Comparison of ENCODE assay signal across 32 cellular contexts in genomic region chr5:68306361-68307014, GRCh38.
A peak's percentile ranks its signal among the peaks of the same experiment; 100 is the strongest.
DNase-seq lines count a peak whose midpoint lies in the region; ATAC-seq and TF ChIP-seq lines count a peak whose summit lies in the region.
"Had no signal": no experiment of that assay in that cellular context is flagged by ENCODE, and none has a peak within 500 bp of the region (broad histone marks: within the 10 kb centered on the region; RNA-seq: fewer than 3 reads in every experiment).

No MANE protein-coding gene starts in this region.

- H3K4me1 ChIP-seq in esophagus squamous epithelium = peaks cover 6 to 46% (median 16%) of the 10 kb centered on the region in 3 donors
- no peaks in the 10 kb centered on the region for H3K4me1 ChIP-seq in mucosa of descending colon (ENCODE audit: low read depth)
- H3K4me1 ChIP-seq: gastrocnemius medialis, uterus had no signal

- peak; percentile 26 for ATAC-seq in mucosa of descending colon
- ATAC-seq in activated T-cell treated with anti-CD3 and anti-CD28 coated beads, Interleukin-2, amount 50 U/mL, for 4 hours = no peak
- ATAC-seq: activated CD8-positive, alpha-beta memory T cell treated with anti-CD3 and anti-CD28 coated beads, Interleukin-2, amount 10 ng/mL, durations not matched to agents 7 days and 5 days; CD8-positive, alpha-beta T cell; gastrocnemius medialis; GM12878; naive thymus-derived CD4-positive, alpha-beta T cell had no signal

- DNase-seq in esophagus squamous epithelium (lab: John Stamatoyannopoulos, UW) (no peak), mucosa of descending colon (no peak), superior temporal gyrus (ENCODE audit: extremely low spot score) (peak; percentile 76), COLO668 (lab: John Stamatoyannopoulos, UW; ENCODE audit: unreplicated experiment) (no peak), NCI-H226 (no peak), NCI-H1694 (lab: John Stamatoyannopoulos, UW) (no peak)
- no peak for DNase-seq in activated T-cell treated with anti-CD3 and anti-CD28 coated beads, Interleukin-2, amount 50 U/mL, for 4 hours
- DNase-seq: activated CD4-positive, CD25-positive, alpha-beta regulatory T cell; activated CD8-positive, alpha-beta memory T cell treated with anti-CD3 and anti-CD28 coated beads, Interleukin-2, amount 10 ng/mL, durations not matched to agents 7 days and 5 days; activated gamma-delta T cell treated with Interleukin-2 at 50 U/mL for 16 hours; activated naive CD8-positive, alpha-beta T cell treated with anti-CD3 and anti-CD28 coated beads, Interleukin-2, amount 10 ng/mL, durations not matched to agents 7 days and 5 days; activated T-cell treated with anti-CD3 and anti-CD28 coated beads, Interleukin-2, amount 50 U/mL, for 48 hours; CD8-positive, alpha-beta T cell; central memory CD4-positive, alpha-beta T cell; DMS153; gastrocnemius medialis; HFFc6; mesendoderm; naive thymus-derived CD4-positive, alpha-beta T cell; NCI-H1092 treated with DMSO at 0.1 percent for 48 hours; NCI-H187; NCI-H2171 treated with DMSO at 0.1 percent for 48 hours; NCI-H524 treated with DMSO at 0.1 percent for 48 hours; NK-92 treated with Interleukin-12 subunit alpha and Interleukin-12 subunit beta, amount 100 ng/mL, for 24 hours; occipital lobe; stimulated activated CD4-positive, alpha-beta T cell treated with anti-CD3 and anti-CD28 coated beads, Interleukin-15, amount 100 ng/mL, for 24 hours; stimulated activated CD4-positive, alpha-beta T cell treated with anti-CD3 and anti-CD28 coated beads, Interleukin-4, amount 100 ng/mL, for 4 hours; uterus had no signal

- H3K27me3 Mint-ChIP-seq in activated T-cell treated with anti-CD3 and anti-CD28 coated beads, Interleukin-2, amount 50 U/mL, for 4 hours (ENCODE audit: low read depth) = no peaks in the 10 kb centered on the region
- H3K27me3 Mint-ChIP-seq: activated CD8-positive, alpha-beta memory T cell treated with anti-CD3 and anti-CD28 coated beads, Interleukin-2, amount 10 ng/mL, durations not matched to agents 7 days and 5 days; activated naive CD8-positive, alpha-beta T cell treated with anti-CD3 and anti-CD28 coated beads, Interleukin-2, amount 10 ng/mL, durations not matched to agents 7 days and 5 days; dendritic cell treated with granulocyte-macrophage colony-stimulating factor and Interleukin-4, amounts not matched to agents 40 ng/mL and 50 ng/mL, for 4 days had no signal

- H3K27me3 ChIP-seq in esophagus squamous epithelium = no peaks in the 10 kb centered on the region
- H3K27me3 ChIP-seq: gastrocnemius medialis, uterus had no signal

- WGBS in esophagus squamous epithelium, 2 donors = 21 to 38% methylated on average over 4 to 7 of the region's 7 CpGs

- H3K27ac ChIP-seq in angular gyrus (ENCODE audit: low read depth, low read length) (peak overlapping the region; percentile 60), esophagus squamous epithelium (peak overlapping the region in 3 of 4 donors; percentile 14 to 23 (median 16))
- H3K27ac ChIP-seq: gastrocnemius medialis, SK-N-MC, uterus had no signal

- H3K4me3 Mint-ChIP-seq in activated T-cell treated with anti-CD3 and anti-CD28 coated beads, Interleukin-2, amount 50 U/mL, for 4 hours = no peak overlapping the region
- H3K4me3 Mint-ChIP-seq: activated CD8-positive, alpha-beta memory T cell treated with anti-CD3 and anti-CD28 coated beads, Interleukin-2, amount 10 ng/mL, durations not matched to agents 7 days and 5 days; activated naive CD8-positive, alpha-beta T cell treated with anti-CD3 and anti-CD28 coated beads, Interleukin-2, amount 10 ng/mL, durations not matched to agents 7 days and 5 days; CD8-positive, alpha-beta T cell; dendritic cell treated with granulocyte-macrophage colony-stimulating factor and Interleukin-4, amounts not matched to agents 40 ng/mL and 50 ng/mL, for 4 days; HFFc6; naive thymus-derived CD4-positive, alpha-beta T cell had no signal

- H3K4me3 ChIP-seq in esophagus squamous epithelium = no peak overlapping the region
- H3K4me3 ChIP-seq in mucosa of descending colon = no peak overlapping the region
- H3K4me3 ChIP-seq: gastrocnemius medialis, GM12878, SK-N-MC, uterus had no signal

- peaks cover 2% of the 10 kb centered on the region for H3K36me3 Mint-ChIP-seq in activated T-cell treated with anti-CD3 and anti-CD28 coated beads, Interleukin-2, amount 50 U/mL, for 4 hours (ENCODE audit: insufficient read depth)

- peaks cover 34% of the 10 kb centered on the region for H3K4me1 Mint-ChIP-seq in activated T-cell treated with anti-CD3 and anti-CD28 coated beads, Interleukin-2, amount 50 U/mL, for 4 hours (ENCODE audit: low read depth)

- H3K9me3 Mint-ChIP-seq in activated T-cell treated with anti-CD3 and anti-CD28 coated beads, Interleukin-2, amount 50 U/mL, for 4 hours = no peaks in the 10 kb centered on the region
- H3K9me3 Mint-ChIP-seq: activated naive CD8-positive, alpha-beta T cell treated with anti-CD3 and anti-CD28 coated beads, Interleukin-2, amount 10 ng/mL, durations not matched to agents 7 days and 5 days; CD8-positive, alpha-beta T cell; dendritic cell treated with granulocyte-macrophage colony-stimulating factor and Interleukin-4, amounts not matched to agents 40 ng/mL and 50 ng/mL, for 4 days; HFFc6; naive thymus-derived CD4-positive, alpha-beta T cell had no signal

- TF ChIP-seq POLR2A in esophagus squamous epithelium (IDR thresholded peaks at IDR 0.05) = no peak

- TF ChIP-seq CTCF in esophagus squamous epithelium (IDR thresholded peaks at IDR 0.05) = no peak
- TF ChIP-seq CTCF in mucosa of descending colon (IDR thresholded peaks at IDR 0.05) = no peak

- H3K9me3 ChIP-seq in esophagus squamous epithelium = no peaks in the 10 kb centered on the region
- H3K9me3 ChIP-seq in mucosa of descending colon = no peaks in the 10 kb centered on the region
- H3K9me3 ChIP-seq: gastrocnemius medialis, uterus had no signal

- intact Hi-C loops in esophagus squamous epithelium (cut with DNase I) = no loop called here
- intact Hi-C loops in mucosa of descending colon (cut with DNase I, micrococcal nuclease) = no loop called here

- H3K36me3 ChIP-seq in esophagus squamous epithelium = peaks cover 0 to 8% (median 0%) of the 10 kb centered on the region in 3 donors
- H3K36me3 ChIP-seq in mucosa of descending colon (ENCODE audit: low read depth) = no peaks in the 10 kb centered on the region
- H3K36me3 ChIP-seq: gastrocnemius medialis, uterus had no signal
